ENCODE assay signal across 8 cellular contexts in the genomic region with DNA sequence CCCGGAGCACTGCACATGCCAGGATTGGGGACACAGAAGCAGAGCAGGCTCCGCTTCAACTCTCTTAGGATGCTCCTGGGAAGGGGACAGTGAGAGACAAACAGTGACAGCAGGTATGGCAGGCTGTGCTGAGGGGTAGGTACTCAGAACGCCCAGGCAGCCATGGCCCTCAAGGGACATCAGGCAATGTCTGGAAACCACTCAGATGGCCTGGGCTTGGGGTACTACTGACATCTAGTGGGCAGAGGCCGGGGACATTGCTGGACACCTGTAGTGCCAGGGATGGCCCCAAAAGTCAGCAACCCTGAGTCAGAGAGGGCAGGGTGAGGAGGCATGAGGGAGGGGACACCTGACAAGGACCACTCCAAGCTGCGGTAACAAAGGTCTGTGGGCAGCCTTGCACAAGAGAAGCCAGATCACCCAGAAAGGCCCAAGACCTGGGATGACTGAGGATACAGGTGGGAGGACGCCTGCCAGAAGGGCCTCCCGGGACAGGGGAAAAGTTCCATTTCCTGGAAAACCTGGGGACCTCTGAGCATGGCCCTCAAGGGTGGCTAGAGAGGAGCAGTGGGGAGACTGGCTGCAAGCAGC. TPM values are rescaled to one million over a fixed set of nuclear protein-coding genes. Genes with fewer than 3 reads are reported as not detected.
DNase-seq lines count a peak whose midpoint lies in the region; ATAC-seq lines count a peak whose summit lies in the region.

No MANE protein-coding gene starts in this region.

- H3K4ac ChIP-seq in mesenchymal stem cell (ENCODE audit: low read depth in 1 of 2, low read length in 2 of 2): no peak overlapping the region

- H4K8ac ChIP-seq in mesenchymal stem cell (ENCODE audit: low read length): no peak overlapping the region

- H3K23ac ChIP-seq in mesenchymal stem cell (ENCODE audit: low read length in 2 of 2): no peak overlapping the region

- no peak overlapping the region for H2BK12ac ChIP-seq in mesenchymal stem cell (ENCODE audit: low read length in 2 of 2)

- no peak overlapping the region for H2BK5ac ChIP-seq in mesenchymal stem cell (ENCODE audit: low read depth, low read length, poor library complexity, severe bottlenecking)

- H2BK15ac ChIP-seq in mesenchymal stem cell (ENCODE audit: low read depth, poor library complexity, severe bottlenecking): no peak overlapping the region

- no peak overlapping the region for H3K4me2 ChIP-seq in mesenchymal stem cell (ENCODE audit: low read length, poor library complexity, severe bottlenecking)

- no peak overlapping the region for H2AK5ac ChIP-seq in mesenchymal stem cell (ENCODE audit: low read length, severe bottlenecking)

- no peaks in the 10 kb centered on the region for H3K27me3 ChIP-seq in mesenchymal stem cell (ENCODE audit: control insufficient read depth in 1 of 2, insufficient read depth in 1 of 2, low read length in 2 of 2)

- H2AFZ ChIP-seq in mesenchymal stem cell (ENCODE audit: low read depth, low read length): no peak overlapping the region

- H3K9me3 ChIP-seq in mesenchymal stem cell (ENCODE audit: control insufficient read depth, low read length): no peaks in the 10 kb centered on the region

- H2BK120ac ChIP-seq in mesenchymal stem cell (ENCODE audit: low read depth, low read length): no peak overlapping the region

- ATAC-seq in GM21737 (IDR thresholded peaks at IDR 0.05; ENCODE audit: unreplicated experiment) (no peak), GM18498 (IDR thresholded peaks at IDR 0.05; ENCODE audit: unreplicated experiment) (no peak)

- H3K14ac ChIP-seq in mesenchymal stem cell (ENCODE audit: low read length in 2 of 2): no peak overlapping the region

- 73% methylated on average over 7 of the region's 7 CpGs for WGBS in mesenchymal stem cell

- peak; percentile 61 for DNase-seq in EH (ENCODE audit: low read depth)
- DNase-seq in NCI-H1694 treated with DMSO at 0.1 percent for 48 hours (lab: John Stamatoyannopoulos, UW): peak; percentile 44
- peak; percentile 75 for DNase-seq in cerebellar cortex (ENCODE audit: low spot score)
- peak; percentile 24 for DNase-seq in mesenchymal stem cell
- DNase-seq in NCI-H226: no peak
- no peak for DNase-seq in activated CD4-positive, CD25-positive, alpha-beta regulatory T cell treated with anti-CD3 and anti-CD28 coated beads, Interleukin-2, amount 50 U/mL, for 72 hours

- no peak overlapping the region for H3K18ac ChIP-seq in mesenchymal stem cell (ENCODE audit: low read depth in 1 of 2, low read length in 2 of 2)

- peaks cover 7% of the 10 kb centered on the region for H3K79me1 ChIP-seq in mesenchymal stem cell (replicated peaks; ENCODE audit: low read length, poor library complexity, severe bottlenecking)

- no peak overlapping the region for H3K9ac ChIP-seq in mesenchymal stem cell (ENCODE audit: low read length)

- no peak overlapping the region for H4K91ac ChIP-seq in mesenchymal stem cell (ENCODE audit: low read length)

- H3K36me3 ChIP-seq in mesenchymal stem cell (ENCODE audit: control insufficient read depth in 1 of 2, insufficient read depth in 2 of 2, low read depth in 1 of 2, low read length in 2 of 2): peaks cover 0 to 13% of the 10 kb centered on the region in 2 experiments

- H3K4me1 ChIP-seq in mesenchymal stem cell (ENCODE audit: control insufficient read depth, insufficient read depth, low read depth, low read length): peaks cover 5% of the 10 kb centered on the region

- H3K27ac ChIP-seq in mesenchymal stem cell (ENCODE audit: low read length, poor library complexity, severe bottlenecking): no peak overlapping the region

- H3K4me3 ChIP-seq in mesenchymal stem cell (ENCODE audit: insufficient read depth in 1 of 2, low read depth in 1 of 2, low read length in 2 of 2): no peak overlapping the region

RNA-seq across cellular contexts. Expression of a gene that starts 21.2 kb away (rescaled TPM):
- polyA plus RNA-seq in mesenchymal stem cell (2013, experiment 1 of 2): 19.1 TPM
- 20.6 TPM for polyA plus RNA-seq in mesenchymal stem cell (2013, experiment 2 of 2)

Comparison
In these comparisons a context has a peak if more than half of its experiments do, and no peak if none do; other contexts are left out.
1. DNase-seq: peak in EH (single experiment), NCI-H1694 treated with DMSO at 0.1 percent for 48 hours (single experiment), cerebellar cortex (single experiment) and mesenchymal stem cell (single experiment); none in NCI-H226 (single experiment) and activated CD4-positive, CD25-positive, alpha-beta regulatory T cell treated with anti-CD3 and anti-CD28 coated beads, Interleukin-2, amount 50 U/mL, for 72 hours (single experiment).